Comparison of ENCODE assay signal across 8 cellular contexts in the genomic region with DNA sequence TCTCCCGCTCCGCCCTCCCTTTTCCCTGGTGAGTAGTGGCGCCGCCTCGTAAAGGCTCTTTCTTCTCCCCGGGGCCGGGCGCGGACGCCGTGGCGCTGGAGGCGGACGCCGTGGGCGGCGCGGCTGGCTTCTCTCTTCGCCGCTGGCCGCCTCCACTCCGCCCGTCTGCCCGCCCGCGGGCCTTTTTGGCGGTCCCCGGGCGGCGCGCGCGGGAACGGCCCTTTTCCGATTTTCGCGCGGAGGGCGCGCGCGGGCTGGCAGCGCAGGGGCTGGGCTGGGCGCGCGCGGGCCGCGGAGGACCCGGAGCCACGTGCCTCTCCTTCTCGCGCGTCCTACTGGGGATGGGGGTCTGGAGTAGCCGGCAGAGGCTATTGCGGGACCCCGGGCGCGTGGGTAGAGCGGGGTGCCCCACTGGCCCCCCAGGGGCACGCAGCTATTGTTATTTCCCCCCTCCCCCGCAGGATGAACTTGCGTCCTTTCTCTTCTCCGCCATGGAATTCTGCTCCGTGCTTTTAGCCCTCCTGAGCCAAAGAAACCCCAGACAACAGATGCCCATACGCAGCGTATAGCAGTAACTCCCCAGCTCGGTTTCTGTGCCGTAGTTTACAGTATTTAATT. TPM values are rescaled to one million over a fixed set of nuclear protein-coding genes. Genes with fewer than 3 reads are reported as not detected.
DNase-seq lines count a peak whose midpoint lies in the region; ATAC-seq and TF ChIP-seq lines count a peak whose summit lies in the region.

No MANE protein-coding gene starts in this region.

- in situ Hi-C loops in astrocyte of the spinal cord (cut with HindIII; ENCODE audit: low sequenced_read_pairs) = no loop called here

- H2AFZ ChIP-seq in PC-3 (ENCODE audit: low read length) = no peak overlapping the region

- CTCF ChIA-PET in PC-3 (lab: Charles Lee) = no interaction called here

- H3K27me3 ChIP-seq in PC-3 (ENCODE audit: low read length) (no peaks in the 10 kb centered on the region), layer of hippocampus (ENCODE audit: control insufficient read depth, insufficient read depth, low read length) (no peaks in the 10 kb centered on the region)

- H3K36me3 ChIP-seq in PC-3 (ENCODE audit: low read depth, low read length) = peaks cover 42% of the 10 kb centered on the region

- H3K9ac ChIP-seq in PC-3 (ENCODE audit: low read length) = peak overlapping the region; percentile 95

- DNase-seq in activated effector memory CD4-positive, alpha-beta T cell treated with Interleukin-2 at 50 U/mL for 16 hours = peak; percentile 33
- no peak for DNase-seq in activated effector memory CD4-positive, alpha-beta T cell treated with anti-CD3 and anti-CD28 coated beads, Interleukin-2, amount 50 U/mL, for 16 hours
- no peak for DNase-seq in PC-3
- DNase-seq in astrocyte of the spinal cord (ENCODE audit: low read depth, low spot score) = no peak
- DNase-seq in stimulated activated CD8-positive, alpha-beta memory T cell treated with anti-CD3 and anti-CD28 coated beads, Interleukin-15, amount 100 ng/mL, for 4 hours (ENCODE audit: low read depth in 2 of 2) = peak; percentile 32 to 62

- TF ChIP-seq CTCF in PC-3 (conservative IDR thresholded peaks at IDR 0.05; ENCODE audit: low read depth, low read length) = no peak
- TF ChIP-seq CTCF in astrocyte of the spinal cord (IDR thresholded peaks at IDR 0.05; ENCODE audit: low read depth, low read length) = no peak

- H4K20me1 ChIP-seq in PC-3 (ENCODE audit: low read length) = peaks cover 46% of the 10 kb centered on the region

- POLR2A ChIA-PET in PC-3 (lab: Charles Lee; ENCODE audit: unreplicated experiment) = interaction anchor here (1.0 to 1.7 kb wide), 3 partner anchors 19 to 46 kb away, joined by 5 to 10 read pairs (median 7); no protein-coding TSS in a partner anchor

- H3K9me2 ChIP-seq in PC-3 (replicated peaks; ENCODE audit: low read length) = no peaks in the 10 kb centered on the region

- H3K9me3 ChIP-seq in PC-3 (ENCODE audit: low read length) = no peaks in the 10 kb centered on the region

- H3K4me2 ChIP-seq in PC-3 (ENCODE audit: low read length) = peak overlapping the region; percentile 84

- intact Hi-C loops in PC-3 (cut with micrococcal nuclease) = no loop called here

- H3K27ac ChIP-seq in PC-3 (ENCODE audit: low read length) (peak overlapping the region; percentile 92), layer of hippocampus (ENCODE audit: low read depth, low read length) (peak overlapping the region; percentile 94)

- BruUV-seq in PC-3 (replicated peaks; lab: Mats Ljungman, UMichigan) = no TSS peak

- peaks cover 61% of the 10 kb centered on the region for H3K79me2 ChIP-seq in PC-3 (ENCODE audit: low read length)

- H3F3A ChIP-seq in PC-3 (ENCODE audit: low read length, unreplicated experiment) = peaks cover 11% of the 10 kb centered on the region

- ATAC-seq in HG03045 (IDR thresholded peaks at IDR 0.05; ENCODE audit: unreplicated experiment) (peak; percentile 29), PC-3 (peak; percentile 0; the same call in 1 of the 2 replicates), GM18870 (IDR thresholded peaks at IDR 0.05; ENCODE audit: unreplicated experiment) (no peak)

- peak overlapping the region; percentile 78 for H3K4me3 ChIP-seq in PC-3 (ENCODE audit: low read length)
- H3K4me3 ChIP-seq in astrocyte of the spinal cord (ENCODE audit: low read depth, low read length) = peak overlapping the region; percentile 93

- peaks cover 61% of the 10 kb centered on the region for H3K4me1 ChIP-seq in PC-3 (ENCODE audit: insufficient read depth, low read length)

RNA-seq across cellular contexts. Expression of a gene that starts 0.5 kb away (rescaled TPM):
- 209 and 257 TPM in 2 replicates for total RNA-seq in PC-3 (2014; rRNA removed)

Comparison
In these comparisons a context has a peak if more than half of its experiments do, and no peak if none do; other contexts are left out.
1. DNase-seq: peak in activated effector memory CD4-positive, alpha-beta T cell treated with Interleukin-2 at 50 U/mL for 16 hours (single experiment) and stimulated activated CD8-positive, alpha-beta memory T cell treated with anti-CD3 and anti-CD28 coated beads, Interleukin-15, amount 100 ng/mL, for 4 hours (2 of 2); none in activated effector memory CD4-positive, alpha-beta T cell treated with anti-CD3 and anti-CD28 coated beads, Interleukin-2, amount 50 U/mL, for 16 hours (single experiment), PC-3 (single experiment) and astrocyte of the spinal cord (single experiment).